ENCODE assay signal across 1 cellular context in genomic region chr7:143396625-143397556, GRCh38.
TF ChIP-seq lines count a peak whose summit lies in the region.

No MANE protein-coding gene starts in this region.

TF ChIP-seq in K562, 482 proteins besides CTCF, POLR2A, EP300 and RAD21:
- TF ChIP-seq NR2C2 (CRISPR knock-in tag; IDR thresholded peaks at IDR 0.05) (0 out of 2 replicates have a peak, but pooled peaks have one; percentile 27), NR2C2 (tag; IDR thresholded peaks at IDR 0.05) (no peak), CEBPB (tag; IDR thresholded peaks at IDR 0.05) (0 out of 2 replicates have a peak, but pooled peaks have one; percentile 25), GATA2 (CRISPR knock-in tag; IDR thresholded peaks at IDR 0.05) (no peak)
